Comparison of ENCODE assay signal across 20 cellular contexts in genomic region chr4:14338206-14338605, GRCh38.
DNase-seq lines count a peak whose midpoint lies in the region; ATAC-seq and TF ChIP-seq lines count a peak whose summit lies in the region.
"Had no signal": no experiment of that assay in that cellular context is flagged by ENCODE, and none has a peak within 500 bp of the region (broad histone marks: within the 10 kb centered on the region; RNA-seq: fewer than 3 reads in every experiment).

No MANE protein-coding gene starts in this region.

- H3K27ac Mint-ChIP-seq in HFFc6 = no peak overlapping the region
- H3K27ac Mint-ChIP-seq: B cell had no signal

- TF ChIP-seq CTCF in epithelial cell of esophagus (IDR thresholded peaks at IDR 0.05; ENCODE audit: insufficient read depth, low read depth, low read length, missing control alignments) (no peak), prostate gland (IDR thresholded peaks at IDR 0.05) (no peak), HFFc6 (IDR thresholded peaks at IDR 0.05) (no peak), vagina (IDR thresholded peaks at IDR 0.05) (no peak)

- no peak overlapping the region for H3K4me3 Mint-ChIP-seq in HFFc6
- H3K4me3 Mint-ChIP-seq: B cell had no signal

- DNase-seq in EL (peak; percentile 6), SK-N-MC (ENCODE audit: low read depth, low spot score) (no peak), epithelial cell of esophagus (ENCODE audit: low read depth) (peak; percentile 20), foreskin melanocyte (peak; percentile 16), prostate gland (ENCODE audit: low spot score) (no peak), HFFc6 (no peak), vagina (ENCODE audit: extremely low spot score in 2 of 2) (no peak)
- DNase-seq: DMS79 treated with DMSO at 0.1 percent for 48 hours, H7, NCI-H1105, NCI-H146, NCI-H2029, NCI-H226, NCI-H524, NCI-H774, SIG-M5 had no signal

- WGBS in prostate gland = 63% methylated on average over 1 of the region's 1 CpG

- no peaks in the 10 kb centered on the region for H3K9me3 Mint-ChIP-seq in HFFc6

- H3K9ac ChIP-seq in SK-N-MC (ENCODE audit: insufficient read length) = no peak overlapping the region
- H3K9ac ChIP-seq: KMS-11 had no signal

- no peak for TF ChIP-seq POLR2A in prostate gland (IDR thresholded peaks at IDR 0.05)
- no peak for TF ChIP-seq POLR2A in vagina (IDR thresholded peaks at IDR 0.05)

- H3K4me1 Mint-ChIP-seq in HFFc6 (ENCODE audit: low read depth) = peaks cover 6% of the 10 kb centered on the region

- no peaks in the 10 kb centered on the region for H3K9me3 ChIP-seq in SK-N-MC (ENCODE audit: low read depth, low read length)
- no peaks in the 10 kb centered on the region for H3K9me3 ChIP-seq in prostate gland
- no peaks in the 10 kb centered on the region for H3K9me3 ChIP-seq in vagina

- H3K27me3 Mint-ChIP-seq in HFFc6 (ENCODE audit: insufficient read depth) = peaks cover 2% of the 10 kb centered on the region
- H3K27me3 Mint-ChIP-seq: B cell had no signal

- H3K4me3 ChIP-seq in SK-N-MC = peak overlapping the region; percentile 25; the same call in 1 of the 2 replicates
- no peak overlapping the region for H3K4me3 ChIP-seq in epithelial cell of esophagus (ENCODE audit: low read length)
- H3K4me3 ChIP-seq in prostate gland = no peak overlapping the region
- no peak overlapping the region for H3K4me3 ChIP-seq in vagina

- H3K27me3 ChIP-seq in prostate gland (replicated peaks; ENCODE audit: insufficient read depth) (no peaks in the 10 kb centered on the region), vagina (no peaks in the 10 kb centered on the region)

- no peaks in the 10 kb centered on the region for H3K4me1 ChIP-seq in prostate gland (replicated peaks)
- no peaks in the 10 kb centered on the region for H3K4me1 ChIP-seq in vagina

- H3K36me3 Mint-ChIP-seq in HFFc6 (ENCODE audit: low read depth) = no peaks in the 10 kb centered on the region

- H3K27ac ChIP-seq in SK-N-MC (peak overlapping the region; percentile 75), prostate gland (no peak overlapping the region), vagina (no peak overlapping the region)
- H3K27ac ChIP-seq: KMS-11 had no signal

- intact Hi-C loops in prostate gland (cut with DNase I) = no loop called here
- intact Hi-C loops in vagina (cut with DNase I) = no loop called here

- ATAC-seq in GM21786 (IDR thresholded peaks at IDR 0.05; ENCODE audit: unreplicated experiment) = no peak
- ATAC-seq: Panc1 had no signal

- H3K36me3 ChIP-seq in SK-N-MC (ENCODE audit: insufficient read depth, low read length) = no peaks in the 10 kb centered on the region
- H3K36me3 ChIP-seq in prostate gland = no peaks in the 10 kb centered on the region
- H3K36me3 ChIP-seq in vagina = no peaks in the 10 kb centered on the region

Comparison
In these comparisons a context has a peak if more than half of its experiments do, and no peak if none do; other contexts are left out.
1. DNase-seq: peak in EL (single experiment), epithelial cell of esophagus (single experiment) and foreskin melanocyte (single experiment); none in SK-N-MC (single experiment), prostate gland (single experiment), HFFc6 (single experiment) and vagina (0 of 2).